In the genomic region with DNA sequence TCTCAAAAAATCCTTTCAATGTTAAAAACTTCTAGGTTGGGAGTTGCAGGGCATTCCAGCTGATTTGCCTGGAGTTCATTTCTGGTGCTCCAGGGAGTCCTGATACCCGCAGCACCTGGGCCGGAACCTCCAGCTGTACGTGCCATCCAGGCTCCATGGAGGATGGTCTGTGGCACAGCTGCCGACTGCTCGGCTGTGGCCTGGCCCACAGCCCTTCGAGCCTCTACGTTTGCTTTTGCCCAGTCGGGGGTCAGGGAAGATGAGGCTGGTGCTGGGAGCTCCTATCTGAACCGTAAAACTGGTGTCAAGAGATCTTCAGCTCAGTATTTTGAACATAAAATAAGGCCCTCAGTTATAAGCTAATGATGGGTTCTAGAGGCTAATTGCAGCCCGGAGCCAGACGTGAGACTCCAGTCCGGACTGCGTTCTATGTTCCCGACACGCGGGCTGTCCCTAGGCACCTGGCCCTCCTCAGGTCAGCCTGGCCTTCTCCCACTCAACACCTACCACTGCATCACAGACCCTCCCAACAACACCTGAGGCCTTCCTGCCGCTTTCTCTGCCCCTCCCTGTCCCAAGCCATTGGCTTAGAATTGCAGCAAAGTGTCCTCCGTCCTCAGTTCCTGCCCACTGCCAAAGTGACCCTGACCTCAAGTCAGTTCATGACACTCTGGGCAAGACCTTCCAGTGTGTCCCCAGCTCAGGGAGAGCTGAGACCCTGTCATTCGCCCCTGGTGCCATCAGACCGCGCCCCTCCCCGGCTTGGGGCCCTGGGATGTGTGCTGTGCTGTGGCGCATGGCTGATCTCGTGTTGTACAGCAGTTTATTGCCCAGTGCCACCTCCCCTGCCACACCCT, we compare ENCODE assay signal across 8 cellular contexts.
DNase-seq lines count a peak whose midpoint lies in the region; ATAC-seq and TF ChIP-seq lines count a peak whose summit lies in the region.

No MANE protein-coding gene starts in this region.

- no peak for ATAC-seq in activated CD4-positive, alpha-beta T cell treated with anti-CD3 and anti-CD28 coated beads for 36 hours
- ATAC-seq in HG02642 (IDR thresholded peaks at IDR 0.05; ENCODE audit: poor library complexity, unreplicated experiment): no peak
- no peak for ATAC-seq in HG03521 (IDR thresholded peaks at IDR 0.05; ENCODE audit: unreplicated experiment)

- peaks cover 21 to 25% of the 10 kb centered on the region in 2 donors for H3K4me1 ChIP-seq in ascending aorta
- peaks cover 20% of the 10 kb centered on the region for H3K4me1 ChIP-seq in mesodermal cell (ENCODE audit: control insufficient read depth, insufficient read depth, low read length, poor library complexity, severe bottlenecking)
- peaks cover 12 to 37% (median 24%) of the 10 kb centered on the region in 5 donors for H3K4me1 ChIP-seq in subcutaneous abdominal adipose tissue (ENCODE audit: control insufficient read depth in 5 of 5, insufficient read depth in 5 of 5, low read length in 5 of 5)

- no peaks in the 10 kb centered on the region for H3K9me3 Mint-ChIP-seq in activated CD4-positive, alpha-beta T cell treated with anti-CD3 and anti-CD28 coated beads for 36 hours (ENCODE audit: low read depth)

- H3K27ac Mint-ChIP-seq in activated CD4-positive, alpha-beta T cell treated with anti-CD3 and anti-CD28 coated beads for 36 hours: no peak overlapping the region

- H3K9me3 ChIP-seq in ascending aorta (no peaks in the 10 kb centered on the region), mesodermal cell (ENCODE audit: control insufficient read depth, low read length) (no peaks in the 10 kb centered on the region), subcutaneous abdominal adipose tissue (ENCODE audit: control insufficient read depth in 5 of 5, low read length in 5 of 5) (no peaks in the 10 kb centered on the region)

- peaks cover 22% of the 10 kb centered on the region for H3K36me3 Mint-ChIP-seq in activated CD4-positive, alpha-beta T cell treated with anti-CD3 and anti-CD28 coated beads for 36 hours (ENCODE audit: low read depth)

- peaks cover 5 to 16% of the 10 kb centered on the region in 2 donors for H3K36me3 ChIP-seq in ascending aorta
- peaks cover 40% of the 10 kb centered on the region for H3K36me3 ChIP-seq in mesodermal cell (ENCODE audit: control insufficient read depth, insufficient read depth, low read length)
- peaks cover 0 to 34% (median 21%) of the 10 kb centered on the region in 5 donors for H3K36me3 ChIP-seq in subcutaneous abdominal adipose tissue (ENCODE audit: control insufficient read depth in 5 of 5, insufficient read depth in 5 of 5, low read length in 5 of 5)

- TF ChIP-seq CTCF in ascending aorta (IDR thresholded peaks at IDR 0.05): no peak

- H3K4me3 Mint-ChIP-seq in activated CD4-positive, alpha-beta T cell treated with anti-CD3 and anti-CD28 coated beads for 36 hours: no peak overlapping the region

- H3K27me3 ChIP-seq in ascending aorta: no peaks in the 10 kb centered on the region
- no peaks in the 10 kb centered on the region for H3K27me3 ChIP-seq in subcutaneous abdominal adipose tissue (ENCODE audit: control insufficient read depth in 5 of 5, insufficient read depth in 4 of 5, low read length in 5 of 5)

- POLR2A ChIA-PET in activated CD4-positive, alpha-beta T cell treated with anti-CD3 and anti-CD28 coated beads for 36 hours (lab: Charles Lee): no interaction called here

- CTCF ChIA-PET in activated CD4-positive, alpha-beta T cell treated with anti-CD3 and anti-CD28 coated beads for 36 hours (lab: Charles Lee): interaction anchor here (0.8 to 1.5 kb wide), 6 partner anchors 8 to 73 kb away, joined by 3 to 4 read pairs (median 4); no protein-coding TSS in a partner anchor

- DNase-seq in DMS 273 (lab: John Stamatoyannopoulos, UW; ENCODE audit: unreplicated experiment) (peak; percentile 48), DMS 273 treated with DMSO at 0.1 percent for 48 hours (lab: John Stamatoyannopoulos, UW) (no peak), ascending aorta (ENCODE audit: low spot score in 2 of 2) (peak in 1 of 2 donors; percentile 63)
- DNase-seq in activated CD4-positive, alpha-beta T cell treated with anti-CD3 and anti-CD28 coated beads for 36 hours: no peak

- intact Hi-C loops in ascending aorta (cut with DNase I): loop anchor here (1.0 to 5.0 kb wide), 6 partner anchors 19 to 379 kb away; partner anchors contain the start of genes DNAJB6, LMBR1, NOM1 and UBE3C
- intact Hi-C loops in activated CD4-positive, alpha-beta T cell treated with anti-CD3 and anti-CD28 coated beads for 36 hours (cut with DNase I, micrococcal nuclease): loop anchor here in 1 of 2 experiments (1.0 to 10.0 kb wide), 4 partner anchors 68 to 1468 kb away; no protein-coding TSS in a partner anchor

- H3K27ac ChIP-seq in ascending aorta (peak overlapping the region; percentile 95 to 98), mesodermal cell (ENCODE audit: low read depth, low read length, severe bottlenecking) (peak overlapping the region; percentile 36), subcutaneous abdominal adipose tissue (ENCODE audit: low read depth, low read length) (peak overlapping the region; percentile 30)

- H3K4me3 ChIP-seq in ascending aorta (no peak overlapping the region), mesodermal cell (ENCODE audit: extremely low read depth, insufficient read depth, low read length, poor library complexity, severe bottlenecking) (no peak overlapping the region), subcutaneous abdominal adipose tissue (ENCODE audit: low read depth in 1 of 5, low read length in 5 of 5) (no peak overlapping the region)

- peak overlapping the region in 2 of 5 donors; percentile 10 to 26 for H3K9ac ChIP-seq in subcutaneous abdominal adipose tissue (ENCODE audit: low read length in 5 of 5)

- no peaks in the 10 kb centered on the region for H3K27me3 Mint-ChIP-seq in activated CD4-positive, alpha-beta T cell treated with anti-CD3 and anti-CD28 coated beads for 36 hours

- 94 to 98% methylated on average over 23 to 24 of the region's 24 CpGs for WGBS in mesodermal cell (ENCODE audit: insufficient coverage in 2 of 2), 2 experiments

- peaks cover 17% of the 10 kb centered on the region for H3K4me1 Mint-ChIP-seq in activated CD4-positive, alpha-beta T cell treated with anti-CD3 and anti-CD28 coated beads for 36 hours

Comparison
In these comparisons a context has a peak if more than half of its experiments do, and no peak if none do; other contexts are left out.
1. H3K27ac ChIP-seq: peak in every context shown above with its lines; median percentile 96 in ascending aorta; 36 in mesodermal cell; 30 in subcutaneous abdominal adipose tissue.